Comparison of ENCODE assay signal across 8 cellular contexts in genomic region chr20:23147964-23148720, GRCh38.
DNase-seq lines count a peak whose midpoint lies in the region; ATAC-seq and TF ChIP-seq lines count a peak whose summit lies in the region.

No MANE protein-coding gene starts in this region.

- no peaks in the 10 kb centered on the region for H3K9me2 ChIP-seq in hepatocyte (replicated peaks; ENCODE audit: insufficient read depth)

- H3K9ac ChIP-seq in subcutaneous abdominal adipose tissue (ENCODE audit: low read length in 5 of 5) = peak overlapping the region in 1 of 5 donors; percentile 2

- no peaks in the 10 kb centered on the region for H4K20me1 ChIP-seq in hepatocyte (ENCODE audit: insufficient read depth, poor library complexity, severe bottlenecking)

- intact Hi-C loops in CD14-positive monocyte (cut with micrococcal nuclease) = loop anchor here in 1 of 2 donors (1.0 to 5.0 kb wide), 3 partner anchors 8 to 61 kb away; partner anchors contain the start of gene CD93

- no peak overlapping the region for H3K4me3 ChIP-seq in hepatocyte
- no peak overlapping the region for H3K4me3 ChIP-seq in subcutaneous abdominal adipose tissue (ENCODE audit: low read depth in 1 of 5, low read length in 5 of 5)

- H3K4me1 Mint-ChIP-seq in CD14-positive monocyte = peaks cover 98% of the 10 kb centered on the region

- H3K9me3 Mint-ChIP-seq in CD14-positive monocyte = no peaks in the 10 kb centered on the region

- peaks cover 0 to 3% (median 3%) of the 10 kb centered on the region in 3 donors for H3K27me3 Mint-ChIP-seq in CD14-positive monocyte (ENCODE audit: low read depth in 3 of 3)

- no peaks in the 10 kb centered on the region for H3K79me2 ChIP-seq in hepatocyte

- WGBS in hepatocyte (ENCODE audit: low lambda C conversion rate, missing lambda C conversion rate) = 68% methylated on average over 9 of the region's 9 CpGs

- peaks cover 19 to 20% of the 10 kb centered on the region in 2 donors for H3K36me3 Mint-ChIP-seq in CD14-positive monocyte

- H3K9me3 ChIP-seq in hepatocyte (ENCODE audit: low read depth) (no peaks in the 10 kb centered on the region), subcutaneous abdominal adipose tissue (ENCODE audit: control insufficient read depth in 5 of 5, low read length in 5 of 5) (no peaks in the 10 kb centered on the region)

- H3K4me1 ChIP-seq in hepatocyte (ENCODE audit: insufficient read depth) (peaks cover 16% of the 10 kb centered on the region), subcutaneous abdominal adipose tissue (ENCODE audit: control insufficient read depth in 5 of 5, insufficient read depth in 5 of 5, low read length in 5 of 5) (peaks cover 20 to 87% (median 75%) of the 10 kb centered on the region in 5 donors)

- ATAC-seq in GM19463 (IDR thresholded peaks at IDR 0.05; ENCODE audit: unreplicated experiment) = peak; percentile 70

- TF ChIP-seq CTCF in CD14-positive monocyte (IDR thresholded peaks at IDR 0.05) (no peak), hepatocyte (IDR thresholded peaks at IDR 0.05; ENCODE audit: poor library complexity) (no peak)

- peak overlapping the region; percentile 93 for H3K27ac ChIP-seq in hepatocyte
- peak overlapping the region; percentile 35 for H3K27ac ChIP-seq in subcutaneous abdominal adipose tissue (ENCODE audit: low read depth, low read length)

- H3K4me3 Mint-ChIP-seq in CD14-positive monocyte = peak overlapping the region; percentile 76 to 82

- H3K27ac Mint-ChIP-seq in CD14-positive monocyte = peak overlapping the region; percentile 99 to 100 (median 100)

- H3K27me3 ChIP-seq in hepatocyte = no peaks in the 10 kb centered on the region
- no peaks in the 10 kb centered on the region for H3K27me3 ChIP-seq in subcutaneous abdominal adipose tissue (ENCODE audit: control insufficient read depth in 5 of 5, insufficient read depth in 4 of 5, low read length in 5 of 5)

- H3K36me3 ChIP-seq in hepatocyte (replicated peaks; ENCODE audit: insufficient read depth, low read depth) (no peaks in the 10 kb centered on the region), subcutaneous abdominal adipose tissue (ENCODE audit: control insufficient read depth in 5 of 5, insufficient read depth in 5 of 5, low read length in 5 of 5) (no peaks in the 10 kb centered on the region)

- peak; percentile 96 for DNase-seq in CD14-positive monocyte (ENCODE audit: low spot score)
- peak; percentile 31 to 46 for DNase-seq in Kasumi-1 (lab: John Stamatoyannopoulos, UW)
- peak; percentile 13 for DNase-seq in activated T-helper 9 cell treated with anti-CD3 and anti-CD28 coated beads, Interleukin-2, amount 50 U/mL, for 16 hours (ENCODE audit: low read depth)
- peak; percentile 63 for DNase-seq in hepatocyte (ENCODE audit: low spot score)
- DNase-seq in pons (ENCODE audit: low spot score) = no peak
- no peak for DNase-seq in NCI-H82 treated with DMSO at 0.1 percent for 48 hours (lab: John Stamatoyannopoulos, UW; ENCODE audit: unreplicated experiment)

- no peak overlapping the region for H3K4me2 ChIP-seq in hepatocyte

- H2AFZ ChIP-seq in hepatocyte = no peak overlapping the region

Comparison
In these comparisons a context has a peak if more than half of its experiments do, and no peak if none do; other contexts are left out.
1. DNase-seq: peak in CD14-positive monocyte (single experiment), Kasumi-1 (2 of 2), activated T-helper 9 cell treated with anti-CD3 and anti-CD28 coated beads, Interleukin-2, amount 50 U/mL, for 16 hours (single experiment) and hepatocyte (single experiment); none in pons (single experiment) and NCI-H82 treated with DMSO at 0.1 percent for 48 hours (single experiment).